In genomic region chr4:19002170-19002569, GRCh38 we compare ENCODE assay signal across 2 cellular contexts.
TF ChIP-seq lines count a peak whose summit lies in the region.

No MANE protein-coding gene starts in this region.

TF ChIP-seq in SK-N-SH, 30 proteins besides CTCF, POLR2A, EP300 and RAD21 (continued from another document):
- TF ChIP-seq PBX3 (IDR thresholded peaks at IDR 0.05) (no peak), USF2 (IDR thresholded peaks at IDR 0.05; ENCODE audit: borderline replicate concordance, low read depth, low read length) (no peak), TAF1 (IDR thresholded peaks at IDR 0.05; ENCODE audit: borderline replicate concordance, low read depth, low read length) (no peak), GATA2 (CRISPR knock-in tag; IDR thresholded peaks at IDR 0.05) (no peak)

TF ChIP-seq in SK-N-SH treated with all-trans-retinoic acid at 6 μM for 48 hours, 23 proteins besides CTCF, POLR2A, EP300 and RAD21 (continued from another document):
- no peak for TF ChIP-seq CREB5 (CRISPR knock-in tag; IDR thresholded peaks at IDR 0.05; ENCODE audit: low read depth)
- TF ChIP-seq ZNF565 (CRISPR knock-in tag; conservative IDR thresholded peaks at IDR 0.05; ENCODE audit: low read depth) = no peak
- no peak for TF ChIP-seq ZFP3 (CRISPR knock-in tag; IDR thresholded peaks at IDR 0.05)
- TF ChIP-seq ESRRG (CRISPR knock-in tag; IDR thresholded peaks at IDR 0.05) = no peak
- no peak for TF ChIP-seq OSR1 (CRISPR knock-in tag; IDR thresholded peaks at IDR 0.05)
- TF ChIP-seq PATZ1 (CRISPR knock-in tag; IDR thresholded peaks at IDR 0.05; ENCODE audit: borderline replicate concordance) = no peak
- no peak for TF ChIP-seq ZC3H10 (CRISPR knock-in tag; IDR thresholded peaks at IDR 0.05)
TF ChIP-seq in SK-N-SH treated with all-trans-retinoic acid at 6 μM for 48 hours: peak in this region for 0.
